In the genomic region with DNA sequence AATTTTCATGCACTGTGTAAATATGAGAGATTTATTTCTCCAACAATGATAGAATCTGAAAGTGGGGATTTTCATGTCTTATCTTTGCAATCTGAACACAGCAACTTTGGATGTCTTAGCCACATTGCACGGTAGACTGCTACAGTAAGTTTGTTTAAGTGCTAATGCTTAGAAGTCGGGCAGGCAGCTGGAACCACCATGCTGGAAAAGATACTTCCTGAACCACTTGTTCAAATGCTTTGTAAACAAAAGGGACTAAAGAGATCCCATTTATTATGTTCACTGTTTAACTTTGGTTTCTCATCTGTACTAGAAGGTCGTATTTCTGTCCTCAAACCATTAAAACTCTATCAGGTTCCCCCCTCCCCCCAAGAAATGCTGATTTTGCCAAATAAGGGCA, we compare ENCODE assay signal across 10 cellular contexts.
A peak's percentile ranks its signal among the peaks of the same experiment; 100 is the strongest.
DNase-seq lines count a peak whose midpoint lies in the region; ATAC-seq, FAIRE-seq and TF ChIP-seq lines count a peak whose summit lies in the region.
"Had no signal": no experiment of that assay in that cellular context is flagged by ENCODE, and none has a peak within 500 bp of the region (broad histone marks: within the 10 kb centered on the region; RNA-seq: fewer than 3 reads in every experiment).

No MANE protein-coding gene starts in this region.

- no peak for TF ChIP-seq POLR2A in HepG2 (IDR thresholded peaks at IDR 0.05; ENCODE audit: insufficient read depth in 1 of 2, low read depth in 2 of 2, low read length in 2 of 2)
- no peak for TF ChIP-seq POLR2A in right lobe of liver (IDR thresholded peaks at IDR 0.05)
- no peak for TF ChIP-seq POLR2A in suprapubic skin (IDR thresholded peaks at IDR 0.05)

- POLR2A ChIA-PET in HepG2 (lab: Yijun Ruan, JAX): no interaction called here

- CTCF ChIA-PET in HepG2 (lab: Yijun Ruan, JAX; ENCODE audit: low intra/inter-chr PET ratio, low total read pairs): no interaction called here

- WGBS in HepG2 (ENCODE audit: low lambda C conversion rate): 23% methylated on average over 3 of the region's 3 CpGs
- WGBS in right lobe of liver (ENCODE audit: insufficient coverage, low coverage, low lambda C conversion rate, missing lambda C conversion rate): 39% methylated on average over 3 of the region's 3 CpGs
- WGBS in suprapubic skin: 40% methylated on average over 3 of the region's 3 CpGs

- intact Hi-C loops in HepG2 (cut with micrococcal nuclease; ENCODE audit: unreplicated experiment): no loop called here
- intact Hi-C loops in right lobe of liver (cut with DNase I): no loop called here

- no peak overlapping the region for H3K4me2 ChIP-seq in HepG2 (ENCODE audit: low read depth, low read length)
- H3K4me2 ChIP-seq: PC-9 had no signal

- no peaks in the 10 kb centered on the region for H3K9me3 ChIP-seq in HepG2 (ENCODE audit: low read length)
- no peaks in the 10 kb centered on the region for H3K9me3 ChIP-seq in right lobe of liver
- no peaks in the 10 kb centered on the region for H3K9me3 ChIP-seq in adipocyte (ENCODE audit: control insufficient read depth, low read length)
- H3K9me3 ChIP-seq in suprapubic skin: no peaks in the 10 kb centered on the region

- H2AFZ ChIP-seq in HepG2 (ENCODE audit: low read length): no peak overlapping the region
- H2AFZ ChIP-seq: PC-9 had no signal

- ATAC-seq in HepG2 (no peak), right lobe of liver (no peak)

- H3K9ac ChIP-seq in HepG2 (ENCODE audit: insufficient read depth, low read depth, low read length) (no peak overlapping the region), adipocyte (ENCODE audit: low read length) (peak overlapping the region; percentile 16)

- DNase-seq in HepG2 (ENCODE audit: low spot score) (no peak), right lobe of liver (no peak), NCI-H2196 (lab: John Stamatoyannopoulos, UW; ENCODE audit: unreplicated experiment) (peak; percentile 53), adipocyte (ENCODE audit: low read depth) (no peak), suprapubic skin (ENCODE audit: low spot score in 2 of 2) (no peak), ecto neural progenitor cell (ENCODE audit: low spot score) (no peak), amniotic stem cell (lab: John Stamatoyannopoulos, UW) (no peak), coronary artery (ENCODE audit: low spot score) (no peak)
- DNase-seq: C1 segment of cervical spinal cord, PC-9 had no signal

- peak; percentile 42 for FAIRE-seq in HepG2 (lab: Jason Lieb, UNC)

- TF ChIP-seq EP300 in HepG2 (IDR thresholded peaks at IDR 0.05; ENCODE audit: low read depth in 2 of 2, low read length in 2 of 2) (no peak), HepG2 (CRISPR knock-in tag; IDR thresholded peaks at IDR 0.05; ENCODE audit: borderline replicate concordance) (no peak), suprapubic skin (IDR thresholded peaks at IDR 0.05) (no peak)

- in situ Hi-C loops in HepG2 (cut with HindIII; ENCODE audit: extremely low pct_ligation_motif_present, low pct_unique_long_range_greater_than_20kb): loop anchor here (25.0 kb wide), 1 partner anchor 244 kb away; no protein-coding TSS in a partner anchor

- H4K20me1 ChIP-seq in HepG2 (ENCODE audit: insufficient read depth, low read length): no peaks in the 10 kb centered on the region

- peaks cover 23% of the 10 kb centered on the region for H3K4me1 ChIP-seq in HepG2 (ENCODE audit: insufficient read depth, low read length)
- H3K4me1 ChIP-seq in right lobe of liver: no peaks in the 10 kb centered on the region
- H3K4me1 ChIP-seq in adipocyte (ENCODE audit: control insufficient read depth, insufficient read depth, low read length): peaks cover 30% of the 10 kb centered on the region
- H3K4me1 ChIP-seq in suprapubic skin: peaks cover 6% of the 10 kb centered on the region

- TF ChIP-seq CTCF in HepG2 (CRISPR knock-in tag; IDR thresholded peaks at IDR 0.05) (no peak), right lobe of liver (IDR thresholded peaks at IDR 0.05) (no peak), suprapubic skin (IDR thresholded peaks at IDR 0.05) (no peak), coronary artery (IDR thresholded peaks at IDR 0.05) (no peak)

- H3K4me3 ChIP-seq in HepG2 (replicated peaks in 1 of 3; ENCODE audit: insufficient read depth in 1 of 3, low read depth in 2 of 3, low read length in 3 of 3) (no peak overlapping the region), right lobe of liver (no peak overlapping the region), adipocyte (ENCODE audit: low read length) (no peak overlapping the region), suprapubic skin (no peak overlapping the region), coronary artery (no peak overlapping the region)
- H3K4me3 ChIP-seq: PC-9 had no signal

- BruUV-seq in HepG2 (replicated peaks; lab: Mats Ljungman, UMichigan): no TSS peak

- H3K27ac ChIP-seq in HepG2 (ENCODE audit: extremely low read length, insufficient read depth, low read length) (no peak overlapping the region), right lobe of liver (no peak overlapping the region), suprapubic skin (peak overlapping the region; percentile 10), coronary artery (no peak overlapping the region)

- no peak for TF ChIP-seq RAD21 in HepG2 (CRISPR knock-in tag; IDR thresholded peaks at IDR 0.05)

- H3K36me3 ChIP-seq in HepG2 (replicated peaks in 1 of 2; ENCODE audit: control insufficient read depth in 1 of 2, insufficient read depth in 2 of 2, low read length in 2 of 2) (no peaks in the 10 kb centered on the region; a peak in 1 of 5 replicates), right lobe of liver (no peaks in the 10 kb centered on the region), adipocyte (ENCODE audit: control insufficient read depth, insufficient read depth, low read length, severe bottlenecking) (peaks cover 22% of the 10 kb centered on the region), suprapubic skin (no peaks in the 10 kb centered on the region)

- H3K27me3 ChIP-seq in HepG2 (ENCODE audit: control insufficient read depth in 1 of 2, insufficient read depth in 2 of 2, low read length in 2 of 2) (no peaks in the 10 kb centered on the region), right lobe of liver (no peaks in the 10 kb centered on the region), adipocyte (replicated peaks; ENCODE audit: control insufficient read depth, insufficient read depth, low read length) (no peaks in the 10 kb centered on the region), suprapubic skin (no peaks in the 10 kb centered on the region)

- peaks cover 3% of the 10 kb centered on the region for H3K79me2 ChIP-seq in HepG2 (ENCODE audit: insufficient read depth, low read length)

TF ChIP-seq in HepG2, 621 proteins besides CTCF, POLR2A, EP300 and RAD21:
- TF ChIP-seq HMG20B (CRISPR knock-in tag; conservative IDR thresholded peaks at IDR 0.05): no peak
- peak; percentile 67 for TF ChIP-seq SRF (IDR thresholded peaks at IDR 0.05; ENCODE audit: low read depth, low read length)
- TF ChIP-seq CSRNP1 (CRISPR knock-in tag; IDR thresholded peaks at IDR 0.05): no peak
- TF ChIP-seq ZNF3 (CRISPR knock-in tag; IDR thresholded peaks at IDR 0.05): no peak
- TF ChIP-seq, protein P1, sequence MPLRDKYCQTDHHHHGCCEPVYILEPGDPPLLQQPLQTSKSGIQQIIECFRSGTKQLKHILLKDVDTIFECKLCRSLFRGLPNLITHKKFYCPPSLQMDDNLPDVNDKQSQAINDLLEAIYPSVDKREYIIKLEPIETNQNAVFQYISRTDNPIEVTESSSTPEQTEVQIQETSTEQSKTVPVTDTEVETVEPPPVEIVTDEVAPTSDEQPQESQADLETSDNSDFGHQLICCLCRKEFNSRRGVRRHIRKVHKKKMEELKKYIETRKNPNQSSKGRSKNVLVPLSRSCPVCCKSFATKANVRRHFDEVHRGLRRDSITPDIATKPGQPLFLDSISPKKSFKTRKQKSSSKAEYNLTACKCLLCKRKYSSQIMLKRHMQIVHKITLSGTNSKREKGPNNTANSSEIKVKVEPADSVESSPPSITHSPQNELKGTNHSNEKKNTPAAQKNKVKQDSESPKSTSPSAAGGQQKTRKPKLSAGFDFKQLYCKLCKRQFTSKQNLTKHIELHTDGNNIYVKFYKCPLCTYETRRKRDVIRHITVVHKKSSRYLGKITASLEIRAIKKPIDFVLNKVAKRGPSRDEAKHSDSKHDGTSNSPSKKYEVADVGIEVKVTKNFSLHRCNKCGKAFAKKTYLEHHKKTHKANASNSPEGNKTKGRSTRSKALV (CRISPR knock-in tag; IDR thresholded peaks at IDR 0.05): no peak
- no peak for TF ChIP-seq GPN1 (CRISPR knock-in tag; IDR thresholded peaks at IDR 0.05; ENCODE audit: borderline replicate concordance)
- TF ChIP-seq MAFK (conservative IDR thresholded peaks at IDR 0.05 in 1 of 2, IDR thresholded peaks at IDR 0.05 in 1 of 2; ENCODE audit: low read length in 2 of 2): peak in 1 of 2 experiments; percentile 23; a peak in 1 of 4 replicates
- TF ChIP-seq FOXK1 (CRISPR knock-in tag; IDR thresholded peaks at IDR 0.05; ENCODE audit: borderline replicate concordance, low read depth): no peak
- peak; percentile 63; the same call in 1 of the 2 replicates for TF ChIP-seq HOMEZ (CRISPR knock-in tag; IDR thresholded peaks at IDR 0.05; ENCODE audit: low read depth)
TF ChIP-seq in HepG2: peak in this region for 3.
